In the genomic region with DNA sequence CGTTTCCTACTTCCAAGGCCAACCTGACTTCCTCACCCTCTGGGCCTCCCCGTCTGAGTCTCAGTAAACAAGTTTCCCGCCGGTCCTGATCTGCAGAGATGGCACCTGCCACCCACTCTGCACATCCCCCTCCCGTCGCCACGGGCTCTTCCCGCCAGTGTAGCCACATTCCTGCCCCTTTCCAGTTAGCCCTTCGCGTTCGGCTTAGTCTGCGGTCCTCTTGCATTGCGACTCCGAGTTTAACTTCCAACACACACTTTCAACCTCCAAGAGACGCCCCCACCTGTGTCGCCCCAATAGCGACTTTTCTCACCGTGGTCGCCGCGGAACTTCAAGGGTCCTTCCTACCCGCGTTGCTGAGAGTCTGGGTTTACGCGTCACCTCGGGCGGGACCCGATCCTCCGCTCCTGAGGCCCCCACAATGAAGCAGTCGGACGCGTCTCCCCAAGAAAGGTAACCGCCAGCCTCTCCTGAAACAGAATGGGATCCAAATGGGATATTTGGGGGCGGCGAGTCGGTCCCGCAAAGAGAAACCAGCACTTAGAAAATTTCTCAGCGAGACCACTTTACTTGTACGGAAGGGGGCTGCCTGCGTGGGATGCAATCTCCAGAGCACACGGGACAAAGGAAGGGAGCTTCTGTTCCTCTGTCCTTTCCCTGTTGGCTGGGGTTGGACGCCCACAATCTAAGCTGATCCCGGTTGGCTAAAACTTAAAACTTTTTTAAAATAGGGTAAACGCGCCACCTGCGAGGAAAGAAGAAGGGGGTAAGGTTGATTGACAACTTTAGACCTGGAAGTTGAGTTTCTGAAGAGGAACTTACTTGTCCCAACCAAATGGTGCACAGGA, we compare ENCODE assay signal across 1 cellular context.
TF ChIP-seq lines count a peak whose summit lies in the region.

No MANE protein-coding gene starts in this region.

TF ChIP-seq in HepG2, 621 proteins besides CTCF, POLR2A, EP300 and RAD21 (continued from another document and continues in another):
- TF ChIP-seq MAX (IDR thresholded peaks at IDR 0.05) (peak; percentile 68), KAT8 (CRISPR knock-in tag; IDR thresholded peaks at IDR 0.05) (peak; percentile 19), BORCS8-MEF2B (CRISPR knock-in tag; IDR thresholded peaks at IDR 0.05) (peak; percentile 52; the same call in 1 of the 2 replicates), ZNF362 (CRISPR knock-in tag; IDR thresholded peaks at IDR 0.05; ENCODE audit: borderline replicate concordance) (0 out of 2 replicates have a peak, but pooled peaks have one; percentile 17), ZKSCAN1 (IDR thresholded peaks at IDR 0.05; ENCODE audit: low read length) (no peak), LBX2 (CRISPR knock-in tag; IDR thresholded peaks at IDR 0.05; ENCODE audit: borderline replicate concordance) (peak; percentile 74; the same call in 1 of the 2 replicates), SKIL (CRISPR knock-in tag; IDR thresholded peaks at IDR 0.05; ENCODE audit: borderline replicate concordance) (peak; percentile 73), MYC (CRISPR knock-in tag; IDR thresholded peaks at IDR 0.05; ENCODE audit: borderline replicate concordance) (peak; percentile 65; the same call in 1 of the 2 replicates), TMF1 (CRISPR knock-in tag; IDR thresholded peaks at IDR 0.05; ENCODE audit: low read depth) (no peak), FOSL2 (CRISPR knock-in tag; IDR thresholded peaks at IDR 0.05) (no peak), RARA (CRISPR knock-in tag; IDR thresholded peaks at IDR 0.05) (peak; percentile 81), NFRKB (IDR thresholded peaks at IDR 0.05) (no peak), ESRRA (CRISPR knock-in tag; IDR thresholded peaks at IDR 0.05; ENCODE audit: low read depth) (0 out of 2 replicates have a peak, but pooled peaks have one; percentile 12), ZNF75D (CRISPR knock-in tag; IDR thresholded peaks at IDR 0.05; ENCODE audit: borderline replicate concordance) (no peak), ZNF501 (CRISPR knock-in tag; IDR thresholded peaks at IDR 0.05) (peak; percentile 91), ZNF451 (CRISPR knock-in tag; IDR thresholded peaks at IDR 0.05) (0 out of 2 replicates have a peak, but pooled peaks have one; percentile 52), ZNF224 (CRISPR knock-in tag; IDR thresholded peaks at IDR 0.05) (no peak), ZNF503 (CRISPR knock-in tag; IDR thresholded peaks at IDR 0.05) (peak; percentile 52; the same call in 1 of the 2 replicates), RXRB (CRISPR knock-in tag; IDR thresholded peaks at IDR 0.05; ENCODE audit: borderline replicate concordance) (peak; percentile 55; the same call in 1 of the 2 replicates), ZNF746 (CRISPR knock-in tag; IDR thresholded peaks at IDR 0.05) (0 out of 2 replicates have a peak, but pooled peaks have one; percentile 58), CENPX (CRISPR knock-in tag; IDR thresholded peaks at IDR 0.05) (no peak), SMARCE1 (IDR thresholded peaks at IDR 0.05; ENCODE audit: borderline replicate concordance) (no peak), ZNF792 (CRISPR knock-in tag; IDR thresholded peaks at IDR 0.05) (0 out of 2 replicates have a peak, but pooled peaks have one; percentile 23), ZBTB20 (CRISPR knock-in tag; IDR thresholded peaks at IDR 0.05; ENCODE audit: borderline replicate concordance, low read depth) (0 out of 2 replicates have a peak, but pooled peaks have one; percentile 18), TEAD3 (CRISPR knock-in tag; optimal IDR thresholded peaks at IDR 0.05; ENCODE audit: borderline replicate concordance) (peak; percentile 87), CHD2 (IDR thresholded peaks at IDR 0.05; ENCODE audit: low read depth, low read length) (0 out of 2 replicates have a peak, but pooled peaks have one; percentile 15), ZNF3 (CRISPR knock-in tag; IDR thresholded peaks at IDR 0.05) (no peak), MATR3 (CRISPR knock-in tag; IDR thresholded peaks at IDR 0.05) (no peak), ZFP62 (CRISPR knock-in tag; IDR thresholded peaks at IDR 0.05) (no peak), NR1H2 (CRISPR knock-in tag; IDR thresholded peaks at IDR 0.05; ENCODE audit: borderline replicate concordance, low read depth) (no peak), NKX3-1 (CRISPR knock-in tag; IDR thresholded peaks at IDR 0.05) (0 out of 2 replicates have a peak, but pooled peaks have one; percentile 19), ZSCAN20 (CRISPR knock-in tag; IDR thresholded peaks at IDR 0.05; ENCODE audit: borderline replicate concordance) (0 out of 2 replicates have a peak, but pooled peaks have one; percentile 20), ARNTL (CRISPR knock-in tag; IDR thresholded peaks at IDR 0.05) (peak; percentile 55; the same call in 1 of the 2 replicates), ZMAT3 (CRISPR knock-in tag; conservative IDR thresholded peaks at IDR 0.05) (0 out of 2 replicates have a peak, but pooled peaks have one; percentile 62), ZNF564 (CRISPR knock-in tag; IDR thresholded peaks at IDR 0.05) (0 out of 2 replicates have a peak, but pooled peaks have one; percentile 18), SOX5 (CRISPR knock-in tag; IDR thresholded peaks at IDR 0.05; ENCODE audit: borderline replicate concordance) (peak; percentile 44; the same call in 1 of the 2 replicates)
- TF ChIP-seq, protein P1, sequence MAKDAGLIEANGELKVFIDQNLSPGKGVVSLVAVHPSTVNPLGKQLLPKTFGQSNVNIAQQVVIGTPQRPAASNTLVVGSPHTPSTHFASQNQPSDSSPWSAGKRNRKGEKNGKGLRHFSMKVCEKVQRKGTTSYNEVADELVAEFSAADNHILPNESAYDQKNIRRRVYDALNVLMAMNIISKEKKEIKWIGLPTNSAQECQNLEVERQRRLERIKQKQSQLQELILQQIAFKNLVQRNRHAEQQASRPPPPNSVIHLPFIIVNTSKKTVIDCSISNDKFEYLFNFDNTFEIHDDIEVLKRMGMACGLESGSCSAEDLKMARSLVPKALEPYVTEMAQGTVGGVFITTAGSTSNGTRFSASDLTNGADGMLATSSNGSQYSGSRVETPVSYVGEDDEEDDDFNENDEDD (CRISPR knock-in tag; IDR thresholded peaks at IDR 0.05; ENCODE audit: borderline replicate concordance): peak; percentile 93; the same call in 1 of the 2 replicates
- TF ChIP-seq, protein P2, sequence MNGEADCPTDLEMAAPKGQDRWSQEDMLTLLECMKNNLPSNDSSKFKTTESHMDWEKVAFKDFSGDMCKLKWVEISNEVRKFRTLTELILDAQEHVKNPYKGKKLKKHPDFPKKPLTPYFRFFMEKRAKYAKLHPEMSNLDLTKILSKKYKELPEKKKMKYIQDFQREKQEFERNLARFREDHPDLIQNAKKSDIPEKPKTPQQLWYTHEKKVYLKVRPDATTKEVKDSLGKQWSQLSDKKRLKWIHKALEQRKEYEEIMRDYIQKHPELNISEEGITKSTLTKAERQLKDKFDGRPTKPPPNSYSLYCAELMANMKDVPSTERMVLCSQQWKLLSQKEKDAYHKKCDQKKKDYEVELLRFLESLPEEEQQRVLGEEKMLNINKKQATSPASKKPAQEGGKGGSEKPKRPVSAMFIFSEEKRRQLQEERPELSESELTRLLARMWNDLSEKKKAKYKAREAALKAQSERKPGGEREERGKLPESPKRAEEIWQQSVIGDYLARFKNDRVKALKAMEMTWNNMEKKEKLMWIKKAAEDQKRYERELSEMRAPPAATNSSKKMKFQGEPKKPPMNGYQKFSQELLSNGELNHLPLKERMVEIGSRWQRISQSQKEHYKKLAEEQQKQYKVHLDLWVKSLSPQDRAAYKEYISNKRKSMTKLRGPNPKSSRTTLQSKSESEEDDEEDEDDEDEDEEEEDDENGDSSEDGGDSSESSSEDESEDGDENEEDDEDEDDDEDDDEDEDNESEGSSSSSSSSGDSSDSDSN (CRISPR knock-in tag; IDR thresholded peaks at IDR 0.05): peak; percentile 80
- TF ChIP-seq, protein P3, sequence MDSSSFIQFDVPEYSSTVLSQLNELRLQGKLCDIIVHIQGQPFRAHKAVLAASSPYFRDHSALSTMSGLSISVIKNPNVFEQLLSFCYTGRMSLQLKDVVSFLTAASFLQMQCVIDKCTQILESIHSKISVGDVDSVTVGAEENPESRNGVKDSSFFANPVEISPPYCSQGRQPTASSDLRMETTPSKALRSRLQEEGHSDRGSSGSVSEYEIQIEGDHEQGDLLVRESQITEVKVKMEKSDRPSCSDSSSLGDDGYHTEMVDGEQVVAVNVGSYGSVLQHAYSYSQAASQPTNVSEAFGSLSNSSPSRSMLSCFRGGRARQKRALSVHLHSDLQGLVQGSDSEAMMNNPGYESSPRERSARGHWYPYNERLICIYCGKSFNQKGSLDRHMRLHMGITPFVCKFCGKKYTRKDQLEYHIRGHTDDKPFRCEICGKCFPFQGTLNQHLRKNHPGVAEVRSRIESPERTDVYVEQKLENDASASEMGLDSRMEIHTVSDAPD (CRISPR knock-in tag; IDR thresholded peaks at IDR 0.05): 0 out of 2 replicates have a peak, but pooled peaks have one; percentile 28
- TF ChIP-seq, protein P4, sequence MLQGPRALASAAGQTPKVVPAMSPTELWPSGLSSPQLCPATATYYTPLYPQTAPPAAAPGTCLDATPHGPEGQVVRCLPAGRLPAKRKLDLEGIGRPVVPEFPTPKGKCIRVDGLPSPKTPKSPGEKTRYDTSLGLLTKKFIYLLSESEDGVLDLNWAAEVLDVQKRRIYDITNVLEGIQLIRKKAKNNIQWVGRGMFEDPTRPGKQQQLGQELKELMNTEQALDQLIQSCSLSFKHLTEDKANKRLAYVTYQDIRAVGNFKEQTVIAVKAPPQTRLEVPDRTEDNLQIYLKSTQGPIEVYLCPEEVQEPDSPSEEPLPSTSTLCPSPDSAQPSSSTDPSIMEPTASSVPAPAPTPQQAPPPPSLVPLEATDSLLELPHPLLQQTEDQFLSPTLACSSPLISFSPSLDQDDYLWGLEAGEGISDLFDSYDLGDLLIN (CRISPR knock-in tag; IDR thresholded peaks at IDR 0.05; ENCODE audit: borderline replicate concordance): peak; percentile 67; the same call in 1 of the 2 replicates
- TF ChIP-seq, protein P5, sequence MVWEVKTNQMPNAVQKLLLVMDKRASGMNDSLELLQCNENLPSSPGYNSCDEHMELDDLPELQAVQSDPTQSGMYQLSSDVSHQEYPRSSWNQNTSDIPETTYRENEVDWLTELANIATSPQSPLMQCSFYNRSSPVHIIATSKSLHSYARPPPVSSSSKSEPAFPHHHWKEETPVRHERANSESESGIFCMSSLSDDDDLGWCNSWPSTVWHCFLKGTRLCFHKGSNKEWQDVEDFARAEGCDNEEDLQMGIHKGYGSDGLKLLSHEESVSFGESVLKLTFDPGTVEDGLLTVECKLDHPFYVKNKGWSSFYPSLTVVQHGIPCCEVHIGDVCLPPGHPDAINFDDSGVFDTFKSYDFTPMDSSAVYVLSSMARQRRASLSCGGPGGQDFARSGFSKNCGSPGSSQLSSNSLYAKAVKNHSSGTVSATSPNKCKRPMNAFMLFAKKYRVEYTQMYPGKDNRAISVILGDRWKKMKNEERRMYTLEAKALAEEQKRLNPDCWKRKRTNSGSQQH (CRISPR knock-in tag; IDR thresholded peaks at IDR 0.05; ENCODE audit: low read depth): peak; percentile 66; the same call in 1 of the 2 replicates
